In the genomic region with DNA sequence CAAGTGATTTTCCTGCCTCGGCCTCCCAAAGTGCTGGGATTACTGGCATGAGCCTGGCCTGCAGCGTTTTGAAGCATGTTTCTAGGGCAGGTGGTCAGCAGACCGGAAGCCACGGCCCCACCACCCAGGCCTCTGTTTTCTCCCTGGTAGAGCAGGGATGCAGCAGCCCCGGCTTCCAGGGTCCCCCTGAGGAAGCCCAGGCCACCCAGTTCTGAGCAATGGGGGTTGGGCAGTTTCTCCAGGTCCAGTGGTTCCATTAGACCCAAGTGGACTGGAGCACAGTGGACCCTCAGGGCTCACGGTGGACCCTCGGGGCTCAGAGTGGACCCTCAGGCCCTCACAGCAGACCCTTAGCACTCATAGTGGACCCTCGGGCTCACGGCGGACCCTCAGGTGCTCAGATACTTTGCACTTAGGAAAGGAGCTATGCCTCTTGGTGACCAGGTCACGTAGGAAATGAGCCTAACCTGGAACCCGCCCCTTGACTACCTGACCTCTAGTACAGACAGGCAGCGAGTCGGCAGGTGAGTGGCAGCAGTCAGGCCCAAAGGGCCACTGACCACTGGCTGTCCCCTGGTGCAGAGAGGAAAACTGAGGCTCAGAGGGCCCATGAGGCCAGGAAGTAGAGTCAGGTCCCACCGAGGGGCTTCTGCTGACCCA, we compare ENCODE assay signal across 14 cellular contexts.
"Had no signal": no experiment of that assay in that cellular context is flagged by ENCODE, and none has a peak within 500 bp of the region (broad histone marks: within the 10 kb centered on the region; RNA-seq: fewer than 3 reads in every experiment).

No MANE protein-coding gene starts in this region.

- H3K27me3 ChIP-seq: pancreas had no signal

- FAIRE-seq: pancreas had no signal

- H3K4me3 ChIP-seq: breast epithelium, lower lobe of right lung, pancreas, tibial nerve had no signal

- H3K36me3 Mint-ChIP-seq: activated naive CD8-positive, alpha-beta T cell treated with anti-CD3 and anti-CD28 coated beads for 36 hours had no signal

- H3K4me3 Mint-ChIP-seq: activated naive CD8-positive, alpha-beta T cell treated with anti-CD3 and anti-CD28 coated beads for 36 hours had no signal

- H3K9me3 Mint-ChIP-seq: activated naive CD8-positive, alpha-beta T cell treated with anti-CD3 and anti-CD28 coated beads for 36 hours had no signal

- H3K9me3 ChIP-seq: breast epithelium, lower lobe of right lung, pancreas, tibial nerve had no signal

- ATAC-seq: activated CD4-positive, CD25-positive, alpha-beta regulatory T cell treated with anti-CD3 and anti-CD28 coated beads, Interleukin-2, amount 50 U/mL, for 24 hours; left cardiac atrium; lower lobe of right lung; pancreas had no signal

- DNase-seq: activated CD4-positive, alpha-beta T cell treated with anti-CD3 and anti-CD28 coated beads, Interleukin-2, amount 50 U/mL, for 48 hours; activated CD8-positive, alpha-beta memory T cell treated with anti-CD3 and anti-CD28 coated beads, Interleukin-2, amount 50 U/mL, for 48 hours; activated naive CD8-positive, alpha-beta T cell treated with anti-CD3 and anti-CD28 coated beads for 36 hours; aorta; effector CD4-positive, alpha-beta T cell; foreskin melanocyte; head of caudate nucleus; left cardiac atrium; lower lobe of right lung; midbrain; pancreas had no signal

- H3K4me1 ChIP-seq: pancreas had no signal

- H3K27ac Mint-ChIP-seq: activated naive CD8-positive, alpha-beta T cell treated with anti-CD3 and anti-CD28 coated beads for 36 hours had no signal

- H3K27ac ChIP-seq: breast epithelium, lower lobe of right lung, pancreas, tibial nerve had no signal

- H3K36me3 ChIP-seq: breast epithelium, lower lobe of right lung, pancreas, tibial nerve had no signal
